Comparison of ENCODE assay signal across 21 cellular contexts in the genomic region with DNA sequence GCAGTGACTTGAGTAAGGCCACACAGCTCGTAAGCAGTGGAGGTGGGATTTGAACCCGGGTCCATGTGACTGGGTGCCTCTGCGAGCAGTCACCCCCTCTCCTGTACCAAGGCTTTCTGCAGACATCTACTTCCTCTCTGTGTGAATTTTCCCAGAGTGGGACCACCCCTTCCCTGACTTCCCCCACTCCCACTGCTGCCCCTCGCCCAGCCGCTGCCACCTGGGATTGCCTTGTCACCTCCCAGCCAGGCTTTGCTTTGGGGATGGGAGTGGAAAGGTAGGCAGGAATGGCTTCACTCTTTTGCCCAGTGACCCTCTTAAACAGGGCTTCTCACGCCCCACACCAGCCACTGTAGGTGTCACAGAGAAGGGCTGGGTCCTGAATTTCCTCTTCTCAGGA.
A peak's percentile ranks its signal among the peaks of the same experiment; 100 is the strongest.
DNase-seq lines count a peak whose midpoint lies in the region; ATAC-seq, FAIRE-seq and TF ChIP-seq lines count a peak whose summit lies in the region.
"Had no signal": no experiment of that assay in that cellular context is flagged by ENCODE, and none has a peak within 500 bp of the region (broad histone marks: within the 10 kb centered on the region; RNA-seq: fewer than 3 reads in every experiment).

No MANE protein-coding gene starts in this region.

- H3K27ac ChIP-seq in HepG2 (ENCODE audit: extremely low read length, insufficient read depth, low read length) (no peak overlapping the region), right lobe of liver (no peak overlapping the region), OCI-LY1 (ENCODE audit: low read depth, low read length, poor library complexity, severe bottlenecking) (peak overlapping the region; percentile 95), cingulate gyrus (ENCODE audit: low read depth, low read length) (peak overlapping the region; percentile 54), temporal lobe (ENCODE audit: low read depth, low read length) (peak overlapping the region; percentile 25)
- H3K27ac ChIP-seq: 22Rv1, GM23248, HL-60 had no signal

- no peak overlapping the region for H2AFZ ChIP-seq in HepG2 (ENCODE audit: low read length)
- H2AFZ ChIP-seq in OCI-LY1 (ENCODE audit: low read length), result no peak overlapping the region
- H2AFZ ChIP-seq: GM23248 had no signal

- TF ChIP-seq CTCF in HepG2 (CRISPR knock-in tag; IDR thresholded peaks at IDR 0.05), result no peak
- no peak for TF ChIP-seq CTCF in right lobe of liver (IDR thresholded peaks at IDR 0.05)
- TF ChIP-seq CTCF in OCI-LY1 (IDR thresholded peaks at IDR 0.05; ENCODE audit: low read length), result no peak

- TF ChIP-seq EP300 in HepG2 (IDR thresholded peaks at IDR 0.05; ENCODE audit: low read depth in 2 of 2, low read length in 2 of 2) (no peak), HepG2 (CRISPR knock-in tag; IDR thresholded peaks at IDR 0.05; ENCODE audit: borderline replicate concordance) (no peak)

- no peak for TF ChIP-seq RAD21 in HepG2 (CRISPR knock-in tag; IDR thresholded peaks at IDR 0.05)

- in situ Hi-C loops in HepG2 (cut with HindIII; ENCODE audit: extremely low pct_ligation_motif_present, low pct_unique_long_range_greater_than_20kb), result no loop called here

- no peak overlapping the region for H3K4me2 ChIP-seq in HepG2 (ENCODE audit: low read depth, low read length)
- peak overlapping the region; percentile 87 for H3K4me2 ChIP-seq in OCI-LY1 (ENCODE audit: low read length)
- H3K4me2 ChIP-seq: A549 had no signal

- H3K27me3 ChIP-seq in HepG2 (ENCODE audit: control insufficient read depth in 1 of 2, insufficient read depth in 2 of 2, low read length in 2 of 2) (peaks cover 8 to 70% of the 10 kb centered on the region in 2 experiments), right lobe of liver (no peaks in the 10 kb centered on the region), OCI-LY1 (ENCODE audit: insufficient read depth, low read length) (no peaks in the 10 kb centered on the region)

- DNase-seq in HepG2 (ENCODE audit: low spot score) (no peak), right lobe of liver (no peak), hippocampal formation (lab: John Stamatoyannopoulos, UW) (no peak), COLO668 (lab: John Stamatoyannopoulos, UW; ENCODE audit: unreplicated experiment) (no peak)
- DNase-seq: AML-193; CD8-positive, alpha-beta T cell; COR-L47; DMS 273 treated with DMSO at 0.1 percent for 48 hours; DMS53; DND-41; GM23248 had no signal

- ATAC-seq in HepG2, result no peak
- ATAC-seq in right lobe of liver, result no peak
- no peak for ATAC-seq in HG03175 (IDR thresholded peaks at IDR 0.05; ENCODE audit: unreplicated experiment)
- ATAC-seq: CD8-positive, alpha-beta T cell had no signal

- H3K4me3 ChIP-seq in HepG2 (replicated peaks in 1 of 3; ENCODE audit: insufficient read depth in 1 of 3, low read depth in 2 of 3, low read length in 3 of 3) (no peak overlapping the region), right lobe of liver (no peak overlapping the region), OCI-LY1 (ENCODE audit: low read depth, low read length, poor library complexity, severe bottlenecking) (peak overlapping the region; percentile 63)
- H3K4me3 ChIP-seq: A549, GM23248, HAP-1 had no signal

- H3K9me2 ChIP-seq in OCI-LY1 (ENCODE audit: low read depth, low read length), result no peaks in the 10 kb centered on the region

- no peak for FAIRE-seq in HepG2 (lab: Jason Lieb, UNC)
- FAIRE-seq: A549, G401.6, GM12891 had no signal

- H3K4me1 ChIP-seq in HepG2 (ENCODE audit: insufficient read depth, low read length) (no peaks in the 10 kb centered on the region), right lobe of liver (no peaks in the 10 kb centered on the region), OCI-LY1 (ENCODE audit: insufficient read depth, low read length, severe bottlenecking) (peaks cover 49% of the 10 kb centered on the region)
- H3K4me1 ChIP-seq: A549, HAP-1 had no signal

- H3F3A ChIP-seq in OCI-LY1 (ENCODE audit: insufficient read depth, low read length), result no peaks in the 10 kb centered on the region

- no peak overlapping the region for H3K9ac ChIP-seq in HepG2 (ENCODE audit: insufficient read depth, low read depth, low read length)
- peak overlapping the region; percentile 73 for H3K9ac ChIP-seq in OCI-LY1 (ENCODE audit: low read length)
- H3K9ac ChIP-seq: GM23248 had no signal

- H3K79me2 ChIP-seq in HepG2 (ENCODE audit: insufficient read depth, low read length) (no peaks in the 10 kb centered on the region), OCI-LY1 (ENCODE audit: insufficient read depth, low read length) (no peaks in the 10 kb centered on the region)

- BruUV-seq in HepG2 (replicated peaks; lab: Mats Ljungman, UMichigan), result no TSS peak

- H3K9me3 ChIP-seq in HepG2 (ENCODE audit: low read length) (peaks cover 8% of the 10 kb centered on the region; the same call in 1 of the 2 replicates), right lobe of liver (no peaks in the 10 kb centered on the region), OCI-LY1 (ENCODE audit: low read length) (peaks cover 3% of the 10 kb centered on the region; the same call in 1 of the 2 replicates)

- H3K36me3 ChIP-seq in HepG2 (replicated peaks in 1 of 2; ENCODE audit: control insufficient read depth in 1 of 2, insufficient read depth in 2 of 2, low read length in 2 of 2) (no peaks in the 10 kb centered on the region), right lobe of liver (no peaks in the 10 kb centered on the region), OCI-LY1 (ENCODE audit: insufficient read depth, low read length) (no peaks in the 10 kb centered on the region; the same call in 1 of the 2 replicates)
- H3K36me3 ChIP-seq: HAP-1 had no signal

- H4K20me1 ChIP-seq in HepG2 (ENCODE audit: insufficient read depth, low read length), result no peaks in the 10 kb centered on the region; the same call in 1 of the 2 replicates
- H4K20me1 ChIP-seq in OCI-LY1 (ENCODE audit: insufficient read depth, low read length), result no peaks in the 10 kb centered on the region

- WGBS in HepG2 (ENCODE audit: low lambda C conversion rate), result 55% methylated on average over 6 of the region's 6 CpGs
- 61% methylated on average over 6 of the region's 6 CpGs for WGBS in right lobe of liver (ENCODE audit: insufficient coverage, low coverage, low lambda C conversion rate, missing lambda C conversion rate)

- TF ChIP-seq POLR2A in HepG2 (IDR thresholded peaks at IDR 0.05; ENCODE audit: insufficient read depth in 1 of 2, low read depth in 2 of 2, low read length in 2 of 2), result no peak
- no peak for TF ChIP-seq POLR2A in right lobe of liver (IDR thresholded peaks at IDR 0.05)

- CTCF ChIA-PET in HepG2 (lab: Yijun Ruan, JAX; ENCODE audit: low intra/inter-chr PET ratio, low total read pairs), result no interaction called here

- POLR2A ChIA-PET in HepG2 (lab: Yijun Ruan, JAX), result no interaction called here

- intact Hi-C loops in HepG2 (cut with micrococcal nuclease; ENCODE audit: unreplicated experiment) (no loop called here), right lobe of liver (cut with DNase I) (no loop called here)

TF ChIP-seq in HepG2, 621 proteins besides CTCF, POLR2A, EP300 and RAD21:
- TF ChIP-seq ZNF768 (CRISPR knock-in tag; IDR thresholded peaks at IDR 0.05) (0 out of 2 replicates have a peak, but pooled peaks have one; percentile 27), ZFP37 (CRISPR knock-in tag; IDR thresholded peaks at IDR 0.05; ENCODE audit: borderline replicate concordance) (no peak)

Comparison
In these comparisons a context has a peak if more than half of its experiments do, and no peak if none do; other contexts are left out.
1. H3K27ac ChIP-seq: peak in OCI-LY1 (single experiment), cingulate gyrus (single experiment) and temporal lobe (single experiment); none in HepG2 (single experiment) and right lobe of liver (0 of 3).